15 cellular contexts compared by ENCODE assay signal in the genomic region with DNA sequence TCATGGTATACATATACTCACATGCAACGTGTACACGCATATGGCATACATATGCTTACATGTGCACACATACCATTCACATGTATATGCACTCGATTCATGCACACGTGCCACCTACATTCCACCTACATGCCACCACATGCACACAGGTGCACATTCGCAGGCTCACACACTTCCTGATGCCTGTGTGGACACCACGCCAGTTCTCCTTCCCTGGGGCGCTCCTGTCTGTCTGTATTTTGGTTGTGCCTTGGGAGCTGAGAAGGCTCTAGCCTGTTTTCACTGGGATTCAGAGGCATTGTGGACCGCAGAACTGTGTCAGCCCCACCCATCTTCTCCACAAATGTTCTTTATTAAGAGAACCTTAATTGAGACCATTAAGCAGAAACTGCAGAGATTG.
DNase-seq lines count a peak whose midpoint lies in the region; ATAC-seq and TF ChIP-seq lines count a peak whose summit lies in the region.
"Had no signal": no experiment of that assay in that cellular context is flagged by ENCODE, and none has a peak within 500 bp of the region (broad histone marks: within the 10 kb centered on the region; RNA-seq: fewer than 3 reads in every experiment).

No MANE protein-coding gene starts in this region.

- no peaks in the 10 kb centered on the region for H3K79me2 ChIP-seq in neural progenitor cell (ENCODE audit: low read depth)

- no peak overlapping the region for H2AFZ ChIP-seq in neural progenitor cell (replicated peaks)
- H2AFZ ChIP-seq: PC-9 had no signal

- H3K9ac ChIP-seq in endodermal cell (ENCODE audit: extremely low read depth, low read length, poor library complexity, severe bottlenecking): no peak overlapping the region
- H3K9ac ChIP-seq in neural progenitor cell: no peak overlapping the region
- H3K9ac ChIP-seq: BLaER1 treated with 17β-estradiol and CSF1 and Interleukin-3, amounts not matched to agents 10 nM and 100 nM had no signal

- no peak overlapping the region for H3K4me2 ChIP-seq in neural progenitor cell
- H3K4me2 ChIP-seq: PC-9 had no signal

- no peak for ATAC-seq in Right ventricle myocardium superior (ENCODE audit: poor library complexity)
- ATAC-seq in Right ventricle myocardium inferior: no peak
- ATAC-seq in HG03039 (IDR thresholded peaks at IDR 0.05; ENCODE audit: unreplicated experiment): no peak
- ATAC-seq in HG03469 (IDR thresholded peaks at IDR 0.05; ENCODE audit: unreplicated experiment): no peak

- H3K36me3 Mint-ChIP-seq in endodermal cell (ENCODE audit: low read depth) (no peaks in the 10 kb centered on the region), neural progenitor cell (no peaks in the 10 kb centered on the region), type B pancreatic cell (no peaks in the 10 kb centered on the region)
- H3K36me3 Mint-ChIP-seq in T-helper 2 cell treated with Interferon-gamma antibody and Interleukin-4, amounts not matched to agents 5 μg/mL and 100 μg/mL, for 36 hours (ENCODE audit: low read depth): no peaks in the 10 kb centered on the region

- H3K27me3 Mint-ChIP-seq in endodermal cell (ENCODE audit: insufficient read depth) (no peaks in the 10 kb centered on the region), neural progenitor cell (ENCODE audit: insufficient read depth, low read depth) (peaks cover 6% of the 10 kb centered on the region), type B pancreatic cell (no peaks in the 10 kb centered on the region)
- H3K27me3 Mint-ChIP-seq in T-helper 2 cell treated with Interferon-gamma antibody and Interleukin-4, amounts not matched to agents 5 μg/mL and 100 μg/mL, for 36 hours (ENCODE audit: low read depth): no peaks in the 10 kb centered on the region

- no peaks in the 10 kb centered on the region for H3K9me3 Mint-ChIP-seq in endodermal cell
- no peaks in the 10 kb centered on the region for H3K9me3 Mint-ChIP-seq in neural progenitor cell
- no peaks in the 10 kb centered on the region for H3K9me3 Mint-ChIP-seq in type B pancreatic cell
- H3K9me3 Mint-ChIP-seq in T-helper 2 cell treated with Interferon-gamma antibody and Interleukin-4, amounts not matched to agents 5 μg/mL and 100 μg/mL, for 36 hours: no peaks in the 10 kb centered on the region

- H3K4me1 Mint-ChIP-seq in endodermal cell (no peaks in the 10 kb centered on the region), neural progenitor cell (peaks cover 16% of the 10 kb centered on the region), type B pancreatic cell (ENCODE audit: unreplicated experiment) (peaks cover 8% of the 10 kb centered on the region)
- peaks cover 3% of the 10 kb centered on the region for H3K4me1 Mint-ChIP-seq in T-helper 2 cell treated with Interferon-gamma antibody and Interleukin-4, amounts not matched to agents 5 μg/mL and 100 μg/mL, for 36 hours (ENCODE audit: low read depth)

- no peaks in the 10 kb centered on the region for H3K4me1 ChIP-seq in endodermal cell (ENCODE audit: control insufficient read depth, insufficient read depth, low read length)
- H3K4me1 ChIP-seq in neural progenitor cell: peaks cover 3% of the 10 kb centered on the region
- H3K4me1 ChIP-seq: HAP-1 had no signal

- H3K27me3 ChIP-seq in endodermal cell (ENCODE audit: control insufficient read depth, insufficient read depth, low read length, poor library complexity, severe bottlenecking) (no peaks in the 10 kb centered on the region), neural progenitor cell (no peaks in the 10 kb centered on the region)
- H3K27me3 ChIP-seq: BLaER1 treated with 17β-estradiol and CSF1 and Interleukin-3, amounts not matched to agents 10 nM and 100 nM had no signal

- intact Hi-C loops in Right ventricle myocardium superior (cut with DNase I) (no loop called here), Right ventricle myocardium inferior (cut with DNase I) (no loop called here)

- H3K4me3 Mint-ChIP-seq in endodermal cell: no peak overlapping the region
- H3K4me3 Mint-ChIP-seq in neural progenitor cell: peak overlapping the region; percentile 55
- no peak overlapping the region for H3K4me3 Mint-ChIP-seq in type B pancreatic cell
- H3K4me3 Mint-ChIP-seq in T-helper 2 cell treated with Interferon-gamma antibody and Interleukin-4, amounts not matched to agents 5 μg/mL and 100 μg/mL, for 36 hours: no peak overlapping the region

- H3K4me3 ChIP-seq in endodermal cell (ENCODE audit: low read length) (no peak overlapping the region), neural progenitor cell (no peak overlapping the region)
- H3K4me3 ChIP-seq: BLaER1 treated with 17β-estradiol and CSF1 and Interleukin-3, amounts not matched to agents 10 nM and 100 nM; HAP-1; PC-9 had no signal

- H3K36me3 ChIP-seq in endodermal cell (ENCODE audit: control insufficient read depth, insufficient read depth, low read length) (no peaks in the 10 kb centered on the region), neural progenitor cell (no peaks in the 10 kb centered on the region)
- H3K36me3 ChIP-seq: BLaER1 treated with 17β-estradiol and CSF1 and Interleukin-3, amounts not matched to agents 10 nM and 100 nM; HAP-1 had no signal

- WGBS in endodermal cell (ENCODE audit: insufficient coverage in 1 of 2, insufficient read length in 1 of 2), 2 experiments: 95 to 97% methylated on average over 7 to 8 of the region's 8 CpGs

- no peaks in the 10 kb centered on the region for H4K20me1 ChIP-seq in neural progenitor cell (ENCODE audit: low read depth)
- H4K20me1 ChIP-seq: BLaER1 treated with 17β-estradiol and CSF1 and Interleukin-3, amounts not matched to agents 10 nM and 100 nM had no signal

- TF ChIP-seq CTCF in endodermal cell (conservative IDR thresholded peaks at IDR 0.05) (no peak), neural progenitor cell (IDR thresholded peaks at IDR 0.05) (no peak), type B pancreatic cell (conservative IDR thresholded peaks at IDR 0.05) (no peak)

- H3F3A ChIP-seq in neural progenitor cell (ENCODE audit: low read depth): peaks cover 18% of the 10 kb centered on the region

- H3K9me3 ChIP-seq in endodermal cell (ENCODE audit: control insufficient read depth, low read length): no peaks in the 10 kb centered on the region
- H3K9me3 ChIP-seq in neural progenitor cell (ENCODE audit: low read depth): no peaks in the 10 kb centered on the region
- H3K9me3 ChIP-seq: BLaER1 treated with 17β-estradiol and CSF1 and Interleukin-3, amounts not matched to agents 10 nM and 100 nM; HAP-1 had no signal

- DNase-seq in Right ventricle myocardium superior: peak; percentile 9
- no peak for DNase-seq in Right ventricle myocardium inferior (ENCODE audit: missing footprints)
- peak; percentile 33 for DNase-seq in endodermal cell
- no peak for DNase-seq in neural progenitor cell (ENCODE audit: low spot score)
- DNase-seq in type B pancreatic cell (ENCODE audit: extremely low spot score, unreplicated experiment): peak; percentile 42
- no peak for DNase-seq in T-helper 2 cell treated with Interferon-gamma antibody and Interleukin-4, amounts not matched to agents 5 μg/mL and 100 μg/mL, for 36 hours (ENCODE audit: low spot score)
- DNase-seq: DMS79 treated with DMSO at 0.1 percent for 48 hours, NCI-H1105 treated with DMSO at 0.1 percent for 48 hours, NCI-H187, NCI-H82, PC-9 had no signal

- H3K27ac Mint-ChIP-seq in endodermal cell (no peak overlapping the region), neural progenitor cell (no peak overlapping the region), type B pancreatic cell (no peak overlapping the region)
- H3K27ac Mint-ChIP-seq in T-helper 2 cell treated with Interferon-gamma antibody and Interleukin-4, amounts not matched to agents 5 μg/mL and 100 μg/mL, for 36 hours: no peak overlapping the region

- H3K27ac ChIP-seq in endodermal cell (ENCODE audit: low read depth, low read length) (no peak overlapping the region), neural progenitor cell (no peak overlapping the region)
- H3K27ac ChIP-seq: BLaER1 treated with 17β-estradiol and CSF1 and Interleukin-3, amounts not matched to agents 10 nM and 100 nM; PC-9 had no signal

Comparison
In these comparisons a context has a peak if more than half of its experiments do, and no peak if none do; other contexts are left out.
1. DNase-seq: peak in Right ventricle myocardium superior (single experiment), endodermal cell (single experiment) and type B pancreatic cell (single experiment); none in Right ventricle myocardium inferior (single experiment), neural progenitor cell (single experiment) and T-helper 2 cell treated with Interferon-gamma antibody and Interleukin-4, amounts not matched to agents 5 μg/mL and 100 μg/mL, for 36 hours (single experiment).